9 cellular contexts compared by ENCODE assay signal in the genomic region with DNA sequence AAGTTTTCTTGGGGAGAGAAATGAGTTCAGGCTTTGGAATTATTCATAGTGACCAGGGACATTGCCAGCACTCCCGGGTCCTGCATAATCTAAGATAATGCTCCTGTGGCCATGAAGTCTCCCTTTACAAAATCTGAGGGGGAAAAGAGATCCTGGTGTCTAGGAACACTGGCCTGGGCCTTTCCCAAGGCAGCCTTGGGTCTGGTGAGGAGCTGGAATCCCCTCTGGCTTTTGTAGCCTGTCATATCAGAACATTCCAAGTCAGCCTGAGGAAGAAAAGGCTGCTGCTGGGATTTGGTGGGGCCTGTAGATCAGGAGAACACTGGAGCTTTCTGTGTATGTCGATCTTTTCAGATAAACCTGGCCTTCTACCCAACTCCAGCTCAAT. TPM values are rescaled to one million over a fixed set of nuclear protein-coding genes. Genes with fewer than 3 reads are reported as not detected.
A peak's percentile ranks its signal among the peaks of the same experiment; 100 is the strongest.
DNase-seq lines count a peak whose midpoint lies in the region; ATAC-seq and TF ChIP-seq lines count a peak whose summit lies in the region.
"Had no signal": no experiment of that assay in that cellular context is flagged by ENCODE, and none has a peak within 500 bp of the region (broad histone marks: within the 10 kb centered on the region; RNA-seq: fewer than 3 reads in every experiment).

No MANE protein-coding gene starts in this region.

- no peak overlapping the region for H3K9ac ChIP-seq in neural progenitor cell

- no peaks in the 10 kb centered on the region for H3K27me3 ChIP-seq in neural progenitor cell
- no peaks in the 10 kb centered on the region for H3K27me3 ChIP-seq in H7 (ENCODE audit: control insufficient read depth, insufficient read depth, low read length)

- H3K27ac ChIP-seq in C4-2B (peak overlapping the region; percentile 100), coronary artery (peak overlapping the region; percentile 95 to 97), neural progenitor cell (peak overlapping the region; percentile 94)

- peak overlapping the region; percentile 90 for H3K4me3 Mint-ChIP-seq in neural progenitor cell

- peak overlapping the region; percentile 87 for H3K4me2 ChIP-seq in neural progenitor cell

- peaks cover 52% of the 10 kb centered on the region for H3K79me2 ChIP-seq in neural progenitor cell (ENCODE audit: low read depth)

- H3K36me3 ChIP-seq in neural progenitor cell (no peaks in the 10 kb centered on the region), H7 (replicated peaks; ENCODE audit: control insufficient read depth, insufficient read depth, low read length) (no peaks in the 10 kb centered on the region)

- H2AFZ ChIP-seq in neural progenitor cell (replicated peaks) = no peak overlapping the region

- no peak for TF ChIP-seq CTCF in C4-2B (conservative IDR thresholded peaks at IDR 0.05)
- TF ChIP-seq CTCF in coronary artery (IDR thresholded peaks at IDR 0.05) = no peak
- TF ChIP-seq CTCF in neural progenitor cell (IDR thresholded peaks at IDR 0.05) = no peak

- H3K27ac Mint-ChIP-seq in neural progenitor cell = peak overlapping the region; percentile 99

- H3K9me3 ChIP-seq in neural progenitor cell (ENCODE audit: low read depth) = no peaks in the 10 kb centered on the region

- peaks cover 55% of the 10 kb centered on the region for H3F3A ChIP-seq in neural progenitor cell (ENCODE audit: low read depth)

- H3K27me3 Mint-ChIP-seq in neural progenitor cell (ENCODE audit: insufficient read depth, low read depth) = peaks cover 2% of the 10 kb centered on the region

- H3K4me1 Mint-ChIP-seq in neural progenitor cell = peaks cover 41% of the 10 kb centered on the region

- ATAC-seq in GM18861 (IDR thresholded peaks at IDR 0.05; ENCODE audit: unreplicated experiment) (no peak), GM19395 (IDR thresholded peaks at IDR 0.05; ENCODE audit: unreplicated experiment) (no peak)

- H4K20me1 ChIP-seq in neural progenitor cell (ENCODE audit: low read depth) = peaks cover 19% of the 10 kb centered on the region

- H3K4me1 ChIP-seq in neural progenitor cell = peaks cover 23% of the 10 kb centered on the region

- DNase-seq in M059J (ENCODE audit: low read depth) = peak; percentile 27
- no peak for DNase-seq in coronary artery (ENCODE audit: low spot score)
- DNase-seq in neural progenitor cell (ENCODE audit: low spot score) = peak; percentile 60
- DNase-seq in H7 = no peak
- DNase-seq in cerebellar cortex (ENCODE audit: low spot score) = no peak
- DNase-seq: nucleus accumbens had no signal

- H3K36me3 Mint-ChIP-seq in neural progenitor cell = peaks cover 2% of the 10 kb centered on the region

- H3K9me3 Mint-ChIP-seq in neural progenitor cell = no peaks in the 10 kb centered on the region

- H3K4me3 ChIP-seq in coronary artery (peak overlapping the region; percentile 76), neural progenitor cell (peak overlapping the region; percentile 90), H7 (ENCODE audit: insufficient read depth, low read depth, low read length) (no peak overlapping the region)

RNA-seq across cellular contexts. Expression of a gene that starts 1.6 kb away (rescaled TPM):
- total RNA-seq in M059J (2014; rRNA removed; shearing (Covaris generic)) = 18.1 and 26.2 TPM in 2 replicates
- total RNA-seq in neural progenitor cell (ENCODE audit: low replicate concordance) = 43.1 and 70.6 TPM in 2 replicates
- total RNA-seq in H7 (2014; rRNA removed; shearing (Covaris generic)) = 45.5 and 59.5 TPM in 2 replicates

Comparison
In these comparisons a context has a peak if more than half of its experiments do, and no peak if none do; other contexts are left out.
1. DNase-seq: peak in M059J (single experiment) and neural progenitor cell (single experiment); none in coronary artery (single experiment), H7 (single experiment) and cerebellar cortex (single experiment).
2. Peak in every context shown above with its lines, with median percentiles within 50 percentile points of each other: H3K27ac ChIP-seq.